12 cellular contexts compared by ENCODE assay signal in genomic region chr7:22569586-22570321, GRCh38.
DNase-seq lines count a peak whose midpoint lies in the region; ATAC-seq, FAIRE-seq and TF ChIP-seq lines count a peak whose summit lies in the region.
"Had no signal": no experiment of that assay in that cellular context is flagged by ENCODE, and none has a peak within 500 bp of the region (broad histone marks: within the 10 kb centered on the region; RNA-seq: fewer than 3 reads in every experiment).

No MANE protein-coding gene starts in this region.

- H3K27ac ChIP-seq in HepG2 (ENCODE audit: extremely low read length, insufficient read depth, low read length): no peak overlapping the region
- H3K27ac ChIP-seq in right lobe of liver: no peak overlapping the region
- peak overlapping the region; percentile 62 for H3K27ac ChIP-seq in foreskin keratinocyte
- H3K27ac ChIP-seq in CD8-positive, alpha-beta memory T cell (ENCODE audit: low read depth, low read length): no peak overlapping the region

- H3K9me3 Mint-ChIP-seq in Caco-2 (ENCODE audit: unreplicated experiment): peaks cover 11% of the 10 kb centered on the region
- no peaks in the 10 kb centered on the region for H3K9me3 Mint-ChIP-seq in CD8-positive, alpha-beta memory T cell
- H3K9me3 Mint-ChIP-seq: T-cell had no signal

- H4K20me1 ChIP-seq in HepG2 (ENCODE audit: insufficient read depth, low read length): no peaks in the 10 kb centered on the region

- in situ Hi-C loops in HepG2 (cut with HindIII; ENCODE audit: extremely low pct_ligation_motif_present, low pct_unique_long_range_greater_than_20kb): no loop called here

- no peak for TF ChIP-seq RAD21 in HepG2 (CRISPR knock-in tag; IDR thresholded peaks at IDR 0.05)

- H3K9ac ChIP-seq in HepG2 (ENCODE audit: insufficient read depth, low read depth, low read length): no peak overlapping the region

- H3K36me3 ChIP-seq in HepG2 (replicated peaks in 1 of 2; ENCODE audit: control insufficient read depth in 1 of 2, insufficient read depth in 2 of 2, low read length in 2 of 2) (no peaks in the 10 kb centered on the region), right lobe of liver (no peaks in the 10 kb centered on the region), Caco-2 (ENCODE audit: control insufficient read depth, insufficient read depth, low read length) (no peaks in the 10 kb centered on the region)
- H3K36me3 ChIP-seq in CD8-positive, alpha-beta memory T cell (ENCODE audit: insufficient read depth, low read length): no peaks in the 10 kb centered on the region

- H3K27me3 Mint-ChIP-seq in Caco-2 (ENCODE audit: insufficient read depth, unreplicated experiment): no peaks in the 10 kb centered on the region
- H3K27me3 Mint-ChIP-seq in CD8-positive, alpha-beta memory T cell: peaks cover 19 to 59% of the 10 kb centered on the region in 2 donors
- H3K27me3 Mint-ChIP-seq: IgD-negative memory B cell had no signal

- peaks cover 51% of the 10 kb centered on the region for H3K36me3 Mint-ChIP-seq in Caco-2 (ENCODE audit: insufficient read depth, unreplicated experiment)
- H3K36me3 Mint-ChIP-seq in CD8-positive, alpha-beta memory T cell: peaks cover 0 to 1% (median 0%) of the 10 kb centered on the region in 3 donors
- H3K36me3 Mint-ChIP-seq: IgD-negative memory B cell, T-cell had no signal

- H3K4me1 ChIP-seq in HepG2 (ENCODE audit: insufficient read depth, low read length): no peaks in the 10 kb centered on the region
- peaks cover 0 to 19% (median 9%) of the 10 kb centered on the region in 4 donors for H3K4me1 ChIP-seq in right lobe of liver
- peaks cover 43% of the 10 kb centered on the region for H3K4me1 ChIP-seq in foreskin keratinocyte
- H3K4me1 ChIP-seq in Caco-2: peaks cover 48% of the 10 kb centered on the region
- peaks cover 2% of the 10 kb centered on the region for H3K4me1 ChIP-seq in CD8-positive, alpha-beta memory T cell (ENCODE audit: insufficient read depth, low read length)

- no peak for TF ChIP-seq POLR2A in HepG2 (IDR thresholded peaks at IDR 0.05; ENCODE audit: insufficient read depth in 1 of 2, low read depth in 2 of 2, low read length in 2 of 2)
- TF ChIP-seq POLR2A in right lobe of liver (IDR thresholded peaks at IDR 0.05): no peak

- H3K4me3 Mint-ChIP-seq in Caco-2 (ENCODE audit: unreplicated experiment): no peak overlapping the region
- H3K4me3 Mint-ChIP-seq in CD8-positive, alpha-beta memory T cell: no peak overlapping the region
- H3K4me3 Mint-ChIP-seq: T-cell had no signal

- no peak for TF ChIP-seq CTCF in HepG2 (CRISPR knock-in tag; IDR thresholded peaks at IDR 0.05)
- no peak for TF ChIP-seq CTCF in right lobe of liver (IDR thresholded peaks at IDR 0.05)
- no peak for TF ChIP-seq CTCF in foreskin keratinocyte (conservative IDR thresholded peaks at IDR 0.05)
- no peak for TF ChIP-seq CTCF in GM20000 (IDR thresholded peaks at IDR 0.05; ENCODE audit: extremely low read depth, missing control alignments)
- TF ChIP-seq CTCF in Caco-2 (IDR thresholded peaks at IDR 0.05; ENCODE audit: insufficient read depth in 1 of 2, low read depth in 1 of 2, low read length in 1 of 2, severe bottlenecking in 1 of 2, unreplicated experiment in 1 of 2): no peak

- FAIRE-seq in HepG2 (lab: Jason Lieb, UNC): no peak
- FAIRE-seq: keratinocyte had no signal

- no peaks in the 10 kb centered on the region for H3K79me2 ChIP-seq in HepG2 (ENCODE audit: insufficient read depth, low read length)

- H3K4me3 ChIP-seq in HepG2 (replicated peaks in 1 of 3; ENCODE audit: insufficient read depth in 1 of 3, low read depth in 2 of 3, low read length in 3 of 3) (no peak overlapping the region), right lobe of liver (no peak overlapping the region), Caco-2 (ENCODE audit: low read depth, low read length) (no peak overlapping the region)
- no peak overlapping the region for H3K4me3 ChIP-seq in CD8-positive, alpha-beta memory T cell (ENCODE audit: low read length)

- H3K27ac Mint-ChIP-seq in Caco-2 (ENCODE audit: unreplicated experiment): no peak overlapping the region
- H3K27ac Mint-ChIP-seq in CD8-positive, alpha-beta memory T cell: no peak overlapping the region
- H3K27ac Mint-ChIP-seq: T-cell had no signal

- H3K9me3 ChIP-seq in HepG2 (ENCODE audit: low read length) (no peaks in the 10 kb centered on the region), right lobe of liver (no peaks in the 10 kb centered on the region), Caco-2 (no peaks in the 10 kb centered on the region)
- no peaks in the 10 kb centered on the region for H3K9me3 ChIP-seq in CD8-positive, alpha-beta memory T cell (ENCODE audit: low read length)

- intact Hi-C loops in HepG2 (cut with micrococcal nuclease; ENCODE audit: unreplicated experiment): loop anchor here (10.0 kb wide), 1 partner anchor 295 kb away; no protein-coding TSS in a partner anchor
- intact Hi-C loops in right lobe of liver (cut with DNase I): no loop called here
- intact Hi-C loops in Caco-2 (cut with micrococcal nuclease; ENCODE audit: unreplicated experiment): no loop called here

- POLR2A ChIA-PET in HepG2 (lab: Yijun Ruan, JAX) (no interaction called here), Caco-2 (lab: Charles Lee) (no interaction called here)
- POLR2A ChIA-PET in CD8-positive, alpha-beta memory T cell (lab: Charles Lee): no interaction called here

- 14% methylated on average over 10 of the region's 11 CpGs for WGBS in HepG2 (ENCODE audit: low lambda C conversion rate)
- 63% methylated on average over 11 of the region's 11 CpGs for WGBS in right lobe of liver (ENCODE audit: insufficient coverage, low coverage, low lambda C conversion rate, missing lambda C conversion rate)

- ATAC-seq in HepG2 (no peak), right lobe of liver (no peak), foreskin keratinocyte (no peak)

- H3K27me3 ChIP-seq in HepG2 (ENCODE audit: control insufficient read depth in 1 of 2, insufficient read depth in 2 of 2, low read length in 2 of 2) (peaks cover 0 to 36% of the 10 kb centered on the region in 2 experiments; a peak in 3 of 5 replicates), right lobe of liver (no peaks in the 10 kb centered on the region), foreskin keratinocyte (no peaks in the 10 kb centered on the region), Caco-2 (replicated peaks; ENCODE audit: control insufficient read depth, insufficient read depth, low read length) (no peaks in the 10 kb centered on the region)
- H3K27me3 ChIP-seq in CD8-positive, alpha-beta memory T cell (ENCODE audit: insufficient read depth, low read length, poor library complexity, severe bottlenecking): no peaks in the 10 kb centered on the region

- no peak overlapping the region for H3K4me2 ChIP-seq in HepG2 (ENCODE audit: low read depth, low read length)

- BruUV-seq in HepG2 (replicated peaks; lab: Mats Ljungman, UMichigan) (no TSS peak), Caco-2 (replicated peaks; lab: Mats Ljungman, UMichigan) (no TSS peak)

- no peak for TF ChIP-seq EP300 in HepG2 (IDR thresholded peaks at IDR 0.05; ENCODE audit: low read depth in 2 of 2, low read length in 2 of 2)
- no peak for TF ChIP-seq EP300 in HepG2 (CRISPR knock-in tag; IDR thresholded peaks at IDR 0.05; ENCODE audit: borderline replicate concordance)

- H2AFZ ChIP-seq in HepG2 (ENCODE audit: low read length): no peak overlapping the region

- peaks cover 55% of the 10 kb centered on the region for H3K4me1 Mint-ChIP-seq in Caco-2 (ENCODE audit: low read depth, unreplicated experiment)
- H3K4me1 Mint-ChIP-seq in CD8-positive, alpha-beta memory T cell: peaks cover 9 to 16% (median 11%) of the 10 kb centered on the region in 3 donors

- CTCF ChIA-PET in HepG2 (lab: Yijun Ruan, JAX; ENCODE audit: low intra/inter-chr PET ratio, low total read pairs): no interaction called here
- CTCF ChIA-PET in Caco-2 (lab: Charles Lee): interaction anchor here (1.1 kb wide), 1 partner anchor 10 kb away, joined by 3 read pairs; no protein-coding TSS in a partner anchor
- CTCF ChIA-PET in CD8-positive, alpha-beta memory T cell (lab: Charles Lee): no interaction called here

- DNase-seq in HepG2 (ENCODE audit: low spot score) (no peak), right lobe of liver (no peak), SKM-1 treated with dmso at 0.1 percent for 144 hours (lab: John Stamatoyannopoulos, UW; ENCODE audit: unreplicated experiment) (peak; percentile 71), foreskin keratinocyte (peak in 1 of 2 donors; percentile 77), NCI-H1436 (lab: John Stamatoyannopoulos, UW) (no peak), GM20000 (ENCODE audit: low spot score) (no peak), Caco-2 (no peak)
- DNase-seq in CD8-positive, alpha-beta memory T cell: no peak
- DNase-seq: stimulated activated CD4-positive, alpha-beta T cell treated with anti-CD3 and anti-CD28 coated beads, Interleukin-4, amount 100 ng/mL, for 24 hours had no signal
